ENCODE assay signal across 24 cellular contexts in genomic region chr6:148054219-148054618, GRCh38.
"Had no signal": no experiment of that assay in that cellular context is flagged by ENCODE, and none has a peak within 500 bp of the region (broad histone marks: within the 10 kb centered on the region; RNA-seq: fewer than 3 reads in every experiment).

No MANE protein-coding gene starts in this region.

- DNase-seq: KBM-7; MG63; NCI-H1092 treated with DMSO at 0.1 percent for 48 hours; NCI-H1436; NCI-H187; NCI-H2029; NCI-H2081 treated with DMSO at 0.1 percent for 48 hours; NCI-H2171; NCI-H226; NCI-H446; NCI-H510A; NCI-H524 treated with DMSO at 0.1 percent for 48 hours; NCI-H69; NCI-H774; NK-92 treated with Interleukin-12 subunit alpha and Interleukin-12 subunit beta, amount 100 ng/mL, for 24 hours; OCI-M1; PC-9; Peyer's patch; SHP77 treated with DMSO at 0.1 percent for 48 hours; SJCRH30; T-helper 1 cell had no signal

- H3K36me3 Mint-ChIP-seq: IgD-negative memory B cell had no signal

- H3K27ac Mint-ChIP-seq: IgD-negative memory B cell had no signal

- ATAC-seq: Right ventricle myocardium inferior, SK-N-SH treated with all-trans-retinoic acid at 6 μM for 48 hours had no signal

- H3K4me3 ChIP-seq: MG63, PC-9, Peyer's patch, SJCRH30 had no signal

- H3K4me1 Mint-ChIP-seq: IgD-negative memory B cell had no signal

- H3K4me2 ChIP-seq: PC-9 had no signal

- H3K36me3 ChIP-seq: MG63, Peyer's patch, SJCRH30 had no signal

- H3K27ac ChIP-seq: PC-9, Peyer's patch, SJCRH30 had no signal

- H3K9me3 ChIP-seq: MG63, Peyer's patch had no signal

- H3K4me1 ChIP-seq: Peyer's patch, SJCRH30 had no signal

- H2AFZ ChIP-seq: PC-9 had no signal

- H3K27me3 ChIP-seq: MG63, Peyer's patch, SJCRH30 had no signal

- H3K4me3 Mint-ChIP-seq: IgD-negative memory B cell had no signal

- H3K27me3 Mint-ChIP-seq: IgD-negative memory B cell had no signal
